Comparison of ENCODE assay signal across 8 cellular contexts in the genomic region with DNA sequence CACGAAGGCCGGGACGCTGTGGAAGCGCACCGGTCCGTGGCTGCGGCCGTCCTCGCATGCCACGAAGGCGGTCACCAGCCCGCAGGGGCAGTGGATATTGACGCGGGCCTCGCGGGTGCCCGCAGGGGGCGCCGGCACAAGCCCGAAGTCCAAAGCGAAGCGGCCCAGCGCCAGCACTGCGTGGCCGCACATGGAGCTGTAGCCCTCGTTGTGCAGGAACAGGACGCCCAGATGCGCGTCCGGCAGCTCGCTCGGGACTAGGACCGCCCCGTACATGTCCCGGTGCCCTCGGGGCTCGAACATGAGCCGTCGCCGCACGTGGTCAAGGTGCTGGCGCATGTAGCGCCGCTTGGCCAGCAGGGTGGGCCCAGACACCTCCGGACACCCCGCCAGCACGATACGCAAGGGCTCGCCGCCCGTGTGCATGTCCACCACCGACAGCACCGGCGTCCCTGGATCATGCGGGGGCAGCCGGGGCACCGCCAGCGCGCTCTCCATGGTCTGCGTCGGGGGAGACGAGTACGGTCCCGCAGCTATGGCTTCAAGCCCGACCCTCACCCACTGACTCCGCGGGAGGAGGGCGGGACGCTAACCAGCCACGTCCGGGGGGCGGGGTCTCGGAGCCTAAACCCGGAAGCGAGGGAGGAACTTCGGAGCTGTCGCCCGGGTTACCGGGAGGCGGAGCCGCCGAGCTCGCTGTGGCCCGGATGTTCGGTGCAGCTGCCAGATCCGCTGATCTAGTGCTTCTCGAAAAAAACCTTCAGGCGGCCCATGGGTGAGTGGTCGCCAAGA. TPM values are rescaled to one million over a fixed set of nuclear protein-coding genes. Genes with fewer than 3 reads are reported as not detected.
DNase-seq lines count a peak whose midpoint lies in the region; ATAC-seq, FAIRE-seq and TF ChIP-seq lines count a peak whose summit lies in the region.

Gene JKAMP (plus strand): TSS at position 699 of the 792 bp plus-strand sequence. CDS start 73 bp downstream, at position 772.
Gene L3HYPDH (minus strand): TSS at position 590 of the 792 bp plus-strand sequence. CDS start 92 bp downstream, at position 498.

- peak within 1 kb of the TSS; percentile 89 to 97 (median 95) for H3K4me3 Mint-ChIP-seq in T-cell

- H3K27ac ChIP-seq in adipose tissue (ENCODE audit: low read depth, low read length) = no peak within 1 kb of the TSS
- peak within 1 kb of the TSS; percentile 88 to 95 (median 94) for H3K27ac ChIP-seq in upper lobe of left lung

- FAIRE-seq in GM12892 (lab: Jason Lieb, UNC) = peak; percentile 88

- H3K4me1 Mint-ChIP-seq in T-cell = peaks cover 64 to 71% (median 71%) of the 10 kb centered on the region in 3 donors

- H3K9me3 ChIP-seq in upper lobe of left lung = no peaks in the 10 kb centered on the region

- CTCF ChIA-PET in T-cell (lab: Charles Lee) = interaction anchor here in 1 of 2 donors (0.7 to 1.1 kb wide), 8 partner anchors 19 to 847 kb away, joined by 3 to 7 read pairs (median 3); partner anchors contain the start of genes CCDC175 and GPR135

- WGBS in adipose tissue, 3 donors = 0% methylated on average over 77 to 89 of the region's 89 CpGs
- 0% methylated on average over 21 of the region's 89 CpGs; no CpG with 5 or more reads in 1 of the 2 donors for WGBS in upper lobe of left lung, 2 donors

- H3K4me3 ChIP-seq in upper lobe of left lung = peak within 1 kb of the TSS; percentile 91 to 98 (median 97)

- H3K9me3 Mint-ChIP-seq in T-cell = no peaks in the 10 kb centered on the region

- TF ChIP-seq EP300 in upper lobe of left lung (IDR thresholded peaks at IDR 0.05) = no peak

- H3K4me1 ChIP-seq in upper lobe of left lung = peaks cover 31 to 42% (median 37%) of the 10 kb centered on the region in 4 donors

- POLR2A ChIA-PET in T-cell (lab: Charles Lee) = interaction anchor here (0.6 to 1.1 kb wide), 6 partner anchors 19 to 1272 kb away, joined by 3 to 7 read pairs (median 3); partner anchors contain the start of genes ARID4A (in 1 of the 2), DAAM1 (in 1 of the 2), GPR135 (in 1 of the 2) and PPM1A (in 1 of the 2)

- DNase-seq in GM12892 (ENCODE audit: insufficient read length) (peak; percentile 80), NCI-H1436 treated with DMSO at 0.1 percent for 48 hours (lab: John Stamatoyannopoulos, UW) (peak; percentile 83), T-cell (peak; percentile 93 to 99 (median 97)), cardiac septum (ENCODE audit: low spot score) (peak; percentile 100), posterior cingulate gyrus (peak; percentile 95 to 99 (median 96)), upper lobe of left lung (peak; percentile 98 to 99)

- H3K27me3 Mint-ChIP-seq in T-cell = no peaks in the 10 kb centered on the region

- peak; percentile 90 for ATAC-seq in HG02852 (IDR thresholded peaks at IDR 0.05; ENCODE audit: unreplicated experiment)
- peak; percentile 95 to 97 (median 96) for ATAC-seq in T-cell (replicated peaks in 1 of 4)
- peak; percentile 98 for ATAC-seq in upper lobe of left lung (ENCODE audit: low FRiP score in 2 of 2)

- intact Hi-C loops in cardiac septum (cut with DNase I) (loop anchor here (2.0 to 10.0 kb wide), 2 partner anchors 19 to 681 kb away; partner anchors contain the start of genes DHRS7 and GPR135), posterior cingulate gyrus (cut with DNase I) (loop anchor here (2.0 kb wide), 1 partner anchor 19 kb away; the partner anchor contains the start of gene GPR135)

- H3K36me3 Mint-ChIP-seq in T-cell = peaks cover 10% of the 10 kb centered on the region

- peak within 1 kb of the TSS; percentile 89 to 92 for H3K27ac Mint-ChIP-seq in T-cell

- H3K36me3 ChIP-seq in upper lobe of left lung = peaks cover 0 to 12% (median under 1%) of the 10 kb centered on the region in 4 donors

- H3K27me3 ChIP-seq in upper lobe of left lung = no peaks in the 10 kb centered on the region

- peak; percentile 63 to 93 (median 82) for TF ChIP-seq CTCF in upper lobe of left lung (IDR thresholded peaks at IDR 0.05)

- peak; percentile 86 for TF ChIP-seq POLR2A in GM12892 (IDR thresholded peaks at IDR 0.05; ENCODE audit: low read depth, low read length)
- TF ChIP-seq POLR2A in upper lobe of left lung (IDR thresholded peaks at IDR 0.05) = peak in 3 of 4 donors; percentile 31 to 87 (median 79)

RNA-seq across cellular contexts. Expression of gene JKAMP, which starts in this region (rescaled TPM):
- 31.4 TPM for polyA plus RNA-seq in GM12892 (2012; ENCODE audit: missing spikeins)
- total RNA-seq in T-cell = 10 to 100 TPM; 13.8 to 27.0 (median 22.0) TPM
- polyA plus RNA-seq in adipose tissue = 10 to 100 TPM; 13.3 to 31.9 (median 17.7) TPM
- total RNA-seq in cardiac septum = 21.1 TPM
- 10 to 100 TPM; 34.2 to 59.7 (median 44.0) TPM for total RNA-seq in upper lobe of left lung

RNA-seq across cellular contexts. Expression of gene L3HYPDH, which starts in this region (rescaled TPM):
- polyA plus RNA-seq in GM12892 (2012; ENCODE audit: missing spikeins) = 17.9 TPM
- total RNA-seq in T-cell = 10 to 100 TPM; 19.5 to 53.6 (median 40.5) TPM
- 10 to 100 TPM; 11.1 to 27.7 (median 20.5) TPM for polyA plus RNA-seq in adipose tissue
- 20.3 TPM for total RNA-seq in cardiac septum
- 10 to 100 TPM; 16.7 to 53.4 (median 38.9) TPM for total RNA-seq in upper lobe of left lung
